23 cellular contexts compared by ENCODE assay signal in genomic region chr4:55170462-55170861, GRCh38.
"Had no signal": no experiment of that assay in that cellular context is flagged by ENCODE, and none has a peak within 500 bp of the region (broad histone marks: within the 10 kb centered on the region; RNA-seq: fewer than 3 reads in every experiment).

No MANE protein-coding gene starts in this region.

- H3K36me3 ChIP-seq: heart left ventricle, ovary, right atrium auricular region, sigmoid colon, tibial nerve had no signal

- H3K27me3 ChIP-seq: heart left ventricle, ovary, right atrium auricular region, sigmoid colon, testis, tibial nerve had no signal

- DNase-seq: cortex of kidney; dorsolateral prefrontal cortex; effector CD8-positive, alpha-beta T cell; erythroblast; heart left ventricle; hippocampal formation; left colon; left ventricle myocardium superior; natural killer cell; nucleus accumbens; ovary; sigmoid colon; stimulated activated CD4-positive, alpha-beta T cell treated with anti-CD3 and anti-CD28 coated beads, Interleukin-2, amount 100 ng/mL, for 24 hours; stimulated activated CD4-positive, alpha-beta T cell treated with anti-CD3 and anti-CD28 coated beads, Interleukin-4, amount 100 ng/mL, for 4 hours; stimulated activated naive B cell treated with anti-CD40 and anti-IgM and Interleukin-4, amounts not matched to agents 10 μg/mL and 1 μg/mL and 100 μg/mL, for 72 hours; stimulated activated naive CD8-positive, alpha-beta T cell treated with anti-CD3 and anti-CD28 coated beads, Interleukin-15, amount 100 ng/mL, for 72 hours; testis had no signal

- H3K27ac Mint-ChIP-seq: natural killer cell; stimulated activated naive B cell treated with anti-CD40 and anti-IgM and Interleukin-4, amounts not matched to agents 10 μg/mL and 1 μg/mL and 100 μg/mL, for 72 hours; stimulated activated naive CD8-positive, alpha-beta T cell treated with anti-CD3 and anti-CD28 coated beads, Interleukin-15, amount 100 ng/mL, for 72 hours had no signal

- H3K36me3 Mint-ChIP-seq: natural killer cell; stimulated activated naive B cell treated with anti-CD40 and anti-IgM and Interleukin-4, amounts not matched to agents 10 μg/mL and 1 μg/mL and 100 μg/mL, for 72 hours had no signal

- H3K27ac ChIP-seq: dorsolateral prefrontal cortex, heart left ventricle, ovary, right atrium auricular region, sigmoid colon, skin epidermis, testis, tibial nerve had no signal

- H3K9me3 ChIP-seq: heart left ventricle, ovary, right atrium auricular region, sigmoid colon, testis had no signal

- H3K9me3 Mint-ChIP-seq: natural killer cell had no signal

- H3K4me3 ChIP-seq: dorsolateral prefrontal cortex, heart left ventricle, lung, ovary, right atrium auricular region, sigmoid colon, skin epidermis, testis, tibial nerve had no signal

- H3K4me1 Mint-ChIP-seq: natural killer cell; stimulated activated naive B cell treated with anti-CD40 and anti-IgM and Interleukin-4, amounts not matched to agents 10 μg/mL and 1 μg/mL and 100 μg/mL, for 72 hours had no signal

- H3K4me1 ChIP-seq: right atrium auricular region, sigmoid colon, testis, tibial nerve had no signal

- H3K4me3 Mint-ChIP-seq: natural killer cell; neural crest cell; stimulated activated naive B cell treated with anti-CD40 and anti-IgM and Interleukin-4, amounts not matched to agents 10 μg/mL and 1 μg/mL and 100 μg/mL, for 72 hours; stimulated activated naive CD8-positive, alpha-beta T cell treated with anti-CD3 and anti-CD28 coated beads, Interleukin-15, amount 100 ng/mL, for 72 hours had no signal

- ATAC-seq: left colon; left ventricle myocardium superior; natural killer cell; stimulated activated naive B cell treated with anti-CD40 and anti-IgM and Interleukin-4, amounts not matched to agents 10 μg/mL and 1 μg/mL and 100 μg/mL, for 72 hours; stimulated activated naive CD8-positive, alpha-beta T cell treated with anti-CD3 and anti-CD28 coated beads, Interleukin-15, amount 100 ng/mL, for 72 hours had no signal

- FAIRE-seq: frontal cortex had no signal
